In genomic region chr5:179794575-179794974, GRCh38 we compare ENCODE assay signal across 10 cellular contexts. TPM values are rescaled to one million over a fixed set of nuclear protein-coding genes. Genes with fewer than 3 reads are reported as not detected.
DNase-seq lines count a peak whose midpoint lies in the region; ATAC-seq lines count a peak whose summit lies in the region.
"Had no signal": no experiment of that assay in that cellular context is flagged by ENCODE, and none has a peak within 500 bp of the region (broad histone marks: within the 10 kb centered on the region; RNA-seq: fewer than 3 reads in every experiment).

No MANE protein-coding gene starts in this region.

- H3K4me3 ChIP-seq in naive thymus-derived CD4-positive, alpha-beta T cell (ENCODE audit: low read length): peak overlapping the region; percentile 48
- H3K4me3 ChIP-seq: K562 had no signal

- peak overlapping the region; percentile 55 for H3K4me3 Mint-ChIP-seq in stimulated activated naive CD8-positive, alpha-beta T cell treated with anti-CD3 and anti-CD28 coated beads, Interleukin-15, Interleukin-2, amounts not matched to agents 100 ng/mL and 50 ng/mL, for 24 hours
- H3K4me3 Mint-ChIP-seq in central memory CD8-positive, alpha-beta T cell: peak overlapping the region; percentile 69
- H3K4me3 Mint-ChIP-seq in naive thymus-derived CD4-positive, alpha-beta T cell: peak overlapping the region; percentile 32 to 83 (median 62)

- H3K27ac ChIP-seq in naive thymus-derived CD4-positive, alpha-beta T cell (ENCODE audit: low read depth, low read length): peak overlapping the region; percentile 68

- H3K27me3 ChIP-seq in naive thymus-derived CD4-positive, alpha-beta T cell (ENCODE audit: control insufficient read depth in 2 of 2, insufficient read depth in 2 of 2, low read length in 2 of 2): no peaks in the 10 kb centered on the region
- H3K27me3 ChIP-seq: colonic mucosa had no signal

- H3K9me3 ChIP-seq in naive thymus-derived CD4-positive, alpha-beta T cell (ENCODE audit: control insufficient read depth in 2 of 3, low read length in 3 of 3): no peaks in the 10 kb centered on the region
- H3K9me3 ChIP-seq: colonic mucosa had no signal

- no peaks in the 10 kb centered on the region for H3K27me3 Mint-ChIP-seq in stimulated activated naive CD8-positive, alpha-beta T cell treated with anti-CD3 and anti-CD28 coated beads, Interleukin-15, Interleukin-2, amounts not matched to agents 100 ng/mL and 50 ng/mL, for 24 hours
- H3K27me3 Mint-ChIP-seq in central memory CD8-positive, alpha-beta T cell: no peaks in the 10 kb centered on the region
- no peaks in the 10 kb centered on the region for H3K27me3 Mint-ChIP-seq in naive thymus-derived CD4-positive, alpha-beta T cell

- peaks cover 13% of the 10 kb centered on the region for H3K36me3 Mint-ChIP-seq in stimulated activated naive CD8-positive, alpha-beta T cell treated with anti-CD3 and anti-CD28 coated beads, Interleukin-15, Interleukin-2, amounts not matched to agents 100 ng/mL and 50 ng/mL, for 24 hours (ENCODE audit: low read depth)
- H3K36me3 Mint-ChIP-seq in central memory CD8-positive, alpha-beta T cell (ENCODE audit: insufficient read depth): peaks cover 20% of the 10 kb centered on the region
- H3K36me3 Mint-ChIP-seq in naive thymus-derived CD4-positive, alpha-beta T cell: peaks cover 0 to 7% (median 3%) of the 10 kb centered on the region in 5 donors

- no peak for DNase-seq in stimulated activated naive CD8-positive, alpha-beta T cell treated with anti-CD3 and anti-CD28 coated beads, Interleukin-15, Interleukin-2, amounts not matched to agents 100 U/mL and 50 U/mL, for 24 hours
- DNase-seq in central memory CD8-positive, alpha-beta T cell (ENCODE audit: low spot score in 2 of 2): no peak
- no peak for DNase-seq in naive thymus-derived CD4-positive, alpha-beta T cell
- no peak for DNase-seq in MV-4-11 (lab: John Stamatoyannopoulos, UW)
- DNase-seq in NCI-H524 (lab: John Stamatoyannopoulos, UW): no peak

- intact Hi-C loops in naive thymus-derived CD4-positive, alpha-beta T cell (cut with micrococcal nuclease): no loop called here

- peaks cover 0 to 16% (median 0%) of the 10 kb centered on the region in 3 experiments for H3K36me3 ChIP-seq in naive thymus-derived CD4-positive, alpha-beta T cell (ENCODE audit: control insufficient read depth in 2 of 3, insufficient read depth in 3 of 3, low read length in 3 of 3)

- H3K27ac Mint-ChIP-seq in stimulated activated naive CD8-positive, alpha-beta T cell treated with anti-CD3 and anti-CD28 coated beads, Interleukin-15, Interleukin-2, amounts not matched to agents 100 ng/mL and 50 ng/mL, for 24 hours: no peak overlapping the region
- H3K27ac Mint-ChIP-seq in central memory CD8-positive, alpha-beta T cell (ENCODE audit: low read depth): no peak overlapping the region
- H3K27ac Mint-ChIP-seq in naive thymus-derived CD4-positive, alpha-beta T cell: peak overlapping the region in 5 of 9 donors; percentile 22 to 86 (median 76)

- no peak for ATAC-seq in stimulated activated naive CD8-positive, alpha-beta T cell treated with anti-CD3 and anti-CD28 coated beads, Interleukin-15, Interleukin-2, amounts not matched to agents 100 U/mL and 50 U/mL, for 24 hours
- no peak for ATAC-seq in central memory CD8-positive, alpha-beta T cell (replicated peaks; ENCODE audit: extremely low read depth, poor library complexity, severe bottlenecking)
- no peak for ATAC-seq in naive thymus-derived CD4-positive, alpha-beta T cell
- ATAC-seq in GM19455 (IDR thresholded peaks at IDR 0.05; ENCODE audit: unreplicated experiment) (no peak), GM18868 (IDR thresholded peaks at IDR 0.05; ENCODE audit: unreplicated experiment) (no peak)

- H3K4me1 Mint-ChIP-seq in stimulated activated naive CD8-positive, alpha-beta T cell treated with anti-CD3 and anti-CD28 coated beads, Interleukin-15, Interleukin-2, amounts not matched to agents 100 ng/mL and 50 ng/mL, for 24 hours (ENCODE audit: low read depth): peaks cover 26% of the 10 kb centered on the region
- H3K4me1 Mint-ChIP-seq in central memory CD8-positive, alpha-beta T cell: peaks cover 34% of the 10 kb centered on the region
- H3K4me1 Mint-ChIP-seq in naive thymus-derived CD4-positive, alpha-beta T cell: peaks cover 20 to 33% (median 28%) of the 10 kb centered on the region in 7 donors

- H3K9me3 Mint-ChIP-seq in stimulated activated naive CD8-positive, alpha-beta T cell treated with anti-CD3 and anti-CD28 coated beads, Interleukin-15, Interleukin-2, amounts not matched to agents 100 ng/mL and 50 ng/mL, for 24 hours: no peaks in the 10 kb centered on the region
- no peaks in the 10 kb centered on the region for H3K9me3 Mint-ChIP-seq in central memory CD8-positive, alpha-beta T cell
- H3K9me3 Mint-ChIP-seq in naive thymus-derived CD4-positive, alpha-beta T cell: peaks cover 0 to 6% (median 0%) of the 10 kb centered on the region in 11 donors

- peaks cover 24 to 28% of the 10 kb centered on the region in 2 donors for H3K4me1 ChIP-seq in naive thymus-derived CD4-positive, alpha-beta T cell (ENCODE audit: control insufficient read depth in 2 of 2, insufficient read depth in 2 of 2, low read length in 2 of 2)

- CTCF ChIA-PET in naive thymus-derived CD4-positive, alpha-beta T cell (lab: Charles Lee): interaction anchor here (1.6 to 4.3 kb wide), 3 partner anchors 12 to 67 kb away, joined by 3 to 36 read pairs (median 5); no protein-coding TSS in a partner anchor

- POLR2A ChIA-PET in naive thymus-derived CD4-positive, alpha-beta T cell (lab: Charles Lee): interaction anchor here (0.7 to 2.3 kb wide), 9 partner anchors 8 to 235 kb away, joined by 3 to 8 read pairs (median 4); partner anchors contain the start of genes HNRNPH1, MAML1 and SQSTM1

RNA-seq across cellular contexts. Expression of gene LTC4S, which starts 0.8 kb away (rescaled TPM):
- 1 to 10 TPM; 2.0 to 8.1 (median 6.0) TPM for total RNA-seq in naive thymus-derived CD4-positive, alpha-beta T cell
- 1 to 10 TPM in 1 of 2 donors, under 1 TPM in 1; 0.97 to 1.2 TPM for polyA plus RNA-seq in naive thymus-derived CD4-positive, alpha-beta T cell

RNA-seq across cellular contexts. Expression of gene MGAT4B, which starts 12.1 kb away (rescaled TPM):
- 100 to 1,000 TPM in 4 of 5 experiments, 10 to 100 TPM in 1; 98.3 to 143 (median 118) TPM for total RNA-seq in naive thymus-derived CD4-positive, alpha-beta T cell
- polyA plus RNA-seq in naive thymus-derived CD4-positive, alpha-beta T cell: 10 to 100 TPM; 12.3 to 19.0 TPM

RNA-seq across cellular contexts. Expression of gene SQSTM1, which starts 26.1 kb away (rescaled TPM):
- 100 to 1,000 TPM; 173 to 309 (median 233) TPM for total RNA-seq in naive thymus-derived CD4-positive, alpha-beta T cell
- 100 to 1,000 TPM; 129 to 178 TPM for polyA plus RNA-seq in naive thymus-derived CD4-positive, alpha-beta T cell

Comparison
In these comparisons a context has a peak if more than half of its experiments do, and no peak if none do; other contexts are left out.
1. H3K27ac Mint-ChIP-seq: peak in naive thymus-derived CD4-positive, alpha-beta T cell (5 of 9); none in stimulated activated naive CD8-positive, alpha-beta T cell treated with anti-CD3 and anti-CD28 coated beads, Interleukin-15, Interleukin-2, amounts not matched to agents 100 ng/mL and 50 ng/mL, for 24 hours (single experiment) and central memory CD8-positive, alpha-beta T cell (single experiment).
2. Peak in every context shown above with its lines, with median percentiles within 50 percentile points of each other: H3K4me3 Mint-ChIP-seq.